ENCODE assay signal across 8 cellular contexts in the genomic region with DNA sequence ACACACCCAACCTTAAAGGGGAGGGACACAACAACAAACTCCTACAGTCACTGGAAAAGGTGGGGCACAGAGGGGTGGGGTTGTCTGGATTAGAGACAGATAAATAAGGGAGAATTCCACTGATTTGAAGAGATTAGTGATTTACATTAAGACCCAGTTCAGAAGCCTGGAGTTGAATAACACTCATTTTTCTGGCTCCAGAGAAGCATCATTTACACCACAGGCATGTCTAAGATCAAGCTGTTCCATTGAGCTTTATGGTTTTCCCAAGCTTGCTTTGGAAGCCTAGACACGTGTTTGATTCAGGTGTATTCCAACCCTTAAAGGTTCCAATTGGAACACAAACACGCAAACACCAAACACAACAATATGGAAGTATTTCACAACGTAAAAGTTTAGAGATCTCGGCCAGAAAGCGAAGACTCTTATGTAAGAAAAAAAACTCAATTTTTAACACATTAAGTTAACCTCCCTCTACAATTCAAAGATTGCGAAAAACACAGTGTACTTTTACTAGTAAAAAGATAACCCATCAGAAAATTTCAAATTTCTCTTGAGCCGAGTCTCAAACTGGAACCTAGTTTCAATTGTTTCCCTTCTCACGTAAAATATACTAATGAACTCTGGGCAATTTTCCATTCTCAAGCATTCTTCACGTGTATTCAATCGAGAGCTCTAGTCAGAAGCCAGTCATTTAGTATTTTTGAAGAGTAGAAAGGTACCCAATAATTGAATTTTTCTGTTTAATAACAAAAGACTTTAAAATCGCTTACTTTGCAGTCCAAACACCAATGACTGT. TPM values are rescaled to one million over a fixed set of nuclear protein-coding genes. Genes with fewer than 3 reads are reported as not detected.
DNase-seq lines count a peak whose midpoint lies in the region; ATAC-seq, FAIRE-seq and TF ChIP-seq lines count a peak whose summit lies in the region.

No MANE protein-coding gene starts in this region.

- H3K27me3 ChIP-seq in right atrium auricular region (no peaks in the 10 kb centered on the region), uterus (no peaks in the 10 kb centered on the region)

- H3K27ac ChIP-seq in right atrium auricular region, result peak overlapping the region; percentile 100
- peak overlapping the region; percentile 100 for H3K27ac ChIP-seq in uterus

- 2 to 3% methylated on average over 11 of the region's 11 CpGs for WGBS in lower leg skin, 2 donors

- peak overlapping the region; percentile 98 to 99 for H3K4me3 ChIP-seq in right atrium auricular region
- peak overlapping the region; percentile 100 for H3K4me3 ChIP-seq in lower leg skin (ENCODE audit: low read depth, poor library complexity, severe bottlenecking)
- H3K4me3 ChIP-seq in uterus, result peak overlapping the region; percentile 99 to 100

- H3K4me1 ChIP-seq in right atrium auricular region (peaks cover 0 to 50% of the 10 kb centered on the region in 2 donors), uterus (peaks cover 0 to 10% of the 10 kb centered on the region in 2 donors)

- ATAC-seq in GM21529 (IDR thresholded peaks at IDR 0.05; ENCODE audit: unreplicated experiment), result no peak

- intact Hi-C loops in cardiac septum (cut with DNase I), result loop anchor here (2.0 to 5.0 kb wide), 3 partner anchors 111 to 632 kb away; a partner anchor contains a TSS
- intact Hi-C loops in lower leg skin (cut with DNase I; ENCODE audit: low total_unique reads), result no loop called here
- intact Hi-C loops in uterus (cut with DNase I; ENCODE audit: low total_unique reads), result loop anchor here (10.0 kb wide), 1 partner anchor 869 kb away; a partner anchor contains a TSS

- no peak for TF ChIP-seq POLR2A in lower leg skin (IDR thresholded peaks at IDR 0.05)
- TF ChIP-seq POLR2A in uterus (IDR thresholded peaks at IDR 0.05), result no peak

- no peak for DNase-seq in right atrium auricular region (ENCODE audit: low spot score)
- DNase-seq in cardiac septum (ENCODE audit: low spot score), result no peak
- DNase-seq in amniotic epithelial cell (ENCODE audit: low read depth), result peak; percentile 51
- DNase-seq in lower leg skin (ENCODE audit: low spot score in 2 of 2), result no peak
- DNase-seq in uterus, result no peak
- DNase-seq in NCI-H510A (lab: John Stamatoyannopoulos, UW), result no peak
- no peak for DNase-seq in frontal cortex (ENCODE audit: low spot score in 2 of 2)

- H3K9me3 ChIP-seq in right atrium auricular region, result no peaks in the 10 kb centered on the region
- H3K9me3 ChIP-seq in uterus, result no peaks in the 10 kb centered on the region

- TF ChIP-seq CTCF in right atrium auricular region (IDR thresholded peaks at IDR 0.05) (no peak), lower leg skin (IDR thresholded peaks at IDR 0.05) (no peak), uterus (IDR thresholded peaks at IDR 0.05) (no peak)

- FAIRE-seq in frontal cortex (lab: Jason Lieb, UNC), result no peak

- H3K36me3 ChIP-seq in right atrium auricular region (peaks cover 7% of the 10 kb centered on the region), uterus (no peaks in the 10 kb centered on the region)

RNA-seq across cellular contexts. Expression of a gene that starts 2.1 kb away (rescaled TPM):
- total RNA-seq in right atrium auricular region (100 to 1,000 TPM; 144 to 163 TPM), cardiac septum (62.1 TPM), lower leg skin (100 to 1,000 TPM in 3 of 4 donors, 10 to 100 TPM in 1; 91.2 to 170 (median 124) TPM), uterus (100 to 1,000 TPM in 3 of 4 donors, 10 to 100 TPM in 1; 33.8 to 425 (median 173) TPM), frontal cortex (163 TPM)
